1 cellular context compared by ENCODE assay signal in the genomic region with DNA sequence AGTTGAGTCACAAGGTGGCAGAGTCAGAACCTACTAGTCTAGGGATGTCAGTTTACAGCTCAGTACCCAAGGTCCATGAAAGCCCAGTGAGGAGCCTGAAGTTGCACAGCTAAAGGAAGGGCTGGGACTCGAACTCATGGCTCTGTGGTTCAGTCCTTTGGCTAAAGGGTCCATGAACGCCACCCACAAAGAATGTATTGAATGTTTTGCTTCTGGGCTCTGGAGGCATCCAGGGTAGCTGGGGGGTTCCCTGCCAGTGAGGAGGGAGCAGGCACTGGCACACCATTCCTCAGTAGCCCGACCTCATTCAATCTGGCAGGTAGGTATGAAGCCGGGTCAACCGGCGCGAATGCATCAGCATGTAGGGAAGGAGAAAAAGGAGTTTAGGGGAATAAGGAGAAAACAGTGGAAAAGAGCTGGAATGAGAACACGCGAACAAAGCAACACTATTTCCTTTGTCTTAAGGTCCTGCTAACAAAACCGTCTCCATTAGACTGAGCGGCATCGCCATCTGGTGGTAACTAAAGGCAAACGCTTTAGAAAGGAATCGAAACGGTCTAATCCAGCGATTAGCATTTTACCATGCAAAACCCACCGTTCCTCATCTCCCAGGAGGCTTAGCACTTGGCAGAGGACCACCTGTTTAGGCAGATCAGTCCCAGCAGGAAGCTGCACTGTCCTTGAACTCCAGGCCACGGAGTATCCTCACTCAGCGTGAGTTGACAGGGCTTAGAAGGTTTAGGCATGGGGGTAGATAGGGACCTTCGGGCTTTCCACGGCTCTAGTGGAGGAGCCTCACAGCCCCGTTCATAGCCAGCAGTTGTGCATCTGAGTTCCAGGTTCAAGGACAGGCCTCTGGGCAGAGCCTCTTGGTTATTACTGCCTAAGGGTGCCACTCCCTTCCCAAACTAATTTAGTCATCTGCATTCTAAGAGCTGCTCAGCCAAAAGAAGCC.
TF ChIP-seq lines count a peak whose summit lies in the region.

No MANE protein-coding gene starts in this region.

TF ChIP-seq in K562, 482 proteins besides CTCF, POLR2A, EP300 and RAD21 (continued from another document and continues in another):
- TF ChIP-seq, protein P1, sequence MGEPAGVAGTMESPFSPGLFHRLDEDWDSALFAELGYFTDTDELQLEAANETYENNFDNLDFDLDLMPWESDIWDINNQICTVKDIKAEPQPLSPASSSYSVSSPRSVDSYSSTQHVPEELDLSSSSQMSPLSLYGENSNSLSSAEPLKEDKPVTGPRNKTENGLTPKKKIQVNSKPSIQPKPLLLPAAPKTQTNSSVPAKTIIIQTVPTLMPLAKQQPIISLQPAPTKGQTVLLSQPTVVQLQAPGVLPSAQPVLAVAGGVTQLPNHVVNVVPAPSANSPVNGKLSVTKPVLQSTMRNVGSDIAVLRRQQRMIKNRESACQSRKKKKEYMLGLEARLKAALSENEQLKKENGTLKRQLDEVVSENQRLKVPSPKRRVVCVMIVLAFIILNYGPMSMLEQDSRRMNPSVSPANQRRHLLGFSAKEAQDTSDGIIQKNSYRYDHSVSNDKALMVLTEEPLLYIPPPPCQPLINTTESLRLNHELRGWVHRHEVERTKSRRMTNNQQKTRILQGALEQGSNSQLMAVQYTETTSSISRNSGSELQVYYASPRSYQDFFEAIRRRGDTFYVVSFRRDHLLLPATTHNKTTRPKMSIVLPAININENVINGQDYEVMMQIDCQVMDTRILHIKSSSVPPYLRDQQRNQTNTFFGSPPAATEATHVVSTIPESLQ (CRISPR knock-in tag; IDR thresholded peaks at IDR 0.05), result no peak
- TF ChIP-seq ZFP1 (CRISPR knock-in tag; IDR thresholded peaks at IDR 0.05), result no peak
- TF ChIP-seq ELF1 (tag; IDR thresholded peaks at IDR 0.05), result no peak
- peak; percentile 23 for TF ChIP-seq BRD9 (IDR thresholded peaks at IDR 0.05; ENCODE audit: low read depth, partially characterized antibody)
- no peak for TF ChIP-seq PHF8 (IDR thresholded peaks at IDR 0.05; ENCODE audit: borderline replicate concordance, low read length)
- TF ChIP-seq ILF3 (IDR thresholded peaks at IDR 0.05; ENCODE audit: borderline replicate concordance), result no peak
- no peak for TF ChIP-seq ZNF507 (tag; conservative IDR thresholded peaks at IDR 0.05)
- peak; percentile 9; the same call in 1 of the 2 replicates for TF ChIP-seq ZNF24 (IDR thresholded peaks at IDR 0.05)
- no peak for TF ChIP-seq CHCHD3 (CRISPR knock-in tag; IDR thresholded peaks at IDR 0.05)
- no peak for TF ChIP-seq ZKSCAN3 (CRISPR knock-in tag; IDR thresholded peaks at IDR 0.05)
- TF ChIP-seq ZNF699 (CRISPR knock-in tag; IDR thresholded peaks at IDR 0.05; ENCODE audit: insufficient replicate concordance), result no peak
- TF ChIP-seq, protein P2, sequence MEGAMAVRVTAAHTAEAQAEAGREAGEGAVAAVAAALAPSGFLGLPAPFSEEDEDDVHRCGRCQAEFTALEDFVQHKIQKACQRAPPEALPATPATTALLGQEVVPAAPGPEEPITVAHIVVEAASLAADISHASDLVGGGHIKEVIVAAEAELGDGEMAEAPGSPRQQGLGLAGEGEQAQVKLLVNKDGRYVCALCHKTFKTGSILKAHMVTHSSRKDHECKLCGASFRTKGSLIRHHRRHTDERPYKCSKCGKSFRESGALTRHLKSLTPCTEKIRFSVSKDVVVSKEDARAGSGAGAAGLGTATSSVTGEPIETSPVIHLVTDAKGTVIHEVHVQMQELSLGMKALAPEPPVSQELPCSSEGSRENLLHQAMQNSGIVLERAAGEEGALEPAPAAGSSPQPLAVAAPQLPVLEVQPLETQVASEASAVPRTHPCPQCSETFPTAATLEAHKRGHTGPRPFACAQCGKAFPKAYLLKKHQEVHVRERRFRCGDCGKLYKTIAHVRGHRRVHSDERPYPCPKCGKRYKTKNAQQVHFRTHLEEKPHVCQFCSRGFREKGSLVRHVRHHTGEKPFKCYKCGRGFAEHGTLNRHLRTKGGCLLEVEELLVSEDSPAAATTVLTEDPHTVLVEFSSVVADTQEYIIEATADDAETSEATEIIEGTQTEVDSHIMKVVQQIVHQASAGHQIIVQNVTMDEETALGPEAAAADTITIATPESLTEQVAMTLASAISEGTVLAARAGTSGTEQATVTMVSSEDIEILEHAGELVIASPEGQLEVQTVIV (CRISPR knock-in tag; IDR thresholded peaks at IDR 0.05; ENCODE audit: borderline replicate concordance), result no peak
- TF ChIP-seq CBFA2T2 (conservative IDR thresholded peaks at IDR 0.05), result no peak
- no peak for TF ChIP-seq CREM (IDR thresholded peaks at IDR 0.05; ENCODE audit: low read depth)
- TF ChIP-seq CXXC5 (CRISPR knock-in tag; IDR thresholded peaks at IDR 0.05), result peak; percentile 47; the same call in 1 of the 2 replicates
- TF ChIP-seq ZFPM2 (CRISPR knock-in tag; IDR thresholded peaks at IDR 0.05), result no peak
- peak; percentile 65; the same call in 1 of the 2 replicates for TF ChIP-seq KLF6 (CRISPR knock-in tag; IDR thresholded peaks at IDR 0.05; ENCODE audit: borderline replicate concordance)
- TF ChIP-seq, protein P3, sequence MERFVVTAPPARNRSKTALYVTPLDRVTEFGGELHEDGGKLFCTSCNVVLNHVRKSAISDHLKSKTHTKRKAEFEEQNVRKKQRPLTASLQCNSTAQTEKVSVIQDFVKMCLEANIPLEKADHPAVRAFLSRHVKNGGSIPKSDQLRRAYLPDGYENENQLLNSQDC (CRISPR knock-in tag; IDR thresholded peaks at IDR 0.05), result no peak
- peak; percentile 38; the same call in 1 of the 2 replicates for TF ChIP-seq ZEB2 (IDR thresholded peaks at IDR 0.05)
- no peak for TF ChIP-seq ZNF551 (CRISPR knock-in tag; IDR thresholded peaks at IDR 0.05)
- TF ChIP-seq RUNX1 (IDR thresholded peaks at IDR 0.05; ENCODE audit: low read depth), result no peak
- TF ChIP-seq, protein P4, sequence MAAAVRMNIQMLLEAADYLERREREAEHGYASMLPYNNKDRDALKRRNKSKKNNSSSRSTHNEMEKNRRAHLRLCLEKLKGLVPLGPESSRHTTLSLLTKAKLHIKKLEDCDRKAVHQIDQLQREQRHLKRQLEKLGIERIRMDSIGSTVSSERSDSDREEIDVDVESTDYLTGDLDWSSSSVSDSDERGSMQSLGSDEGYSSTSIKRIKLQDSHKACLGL (CRISPR knock-in tag; IDR thresholded peaks at IDR 0.05; ENCODE audit: borderline replicate concordance, poor library complexity, severe bottlenecking), result no peak
- no peak for TF ChIP-seq ZFX (CRISPR knock-in tag; IDR thresholded peaks at IDR 0.05)
- TF ChIP-seq MED1 (CRISPR knock-in tag; IDR thresholded peaks at IDR 0.05; ENCODE audit: borderline replicate concordance), result no peak
- no peak for TF ChIP-seq NCOA4 (IDR thresholded peaks at IDR 0.05; ENCODE audit: partially characterized antibody)
- TF ChIP-seq, protein P5, sequence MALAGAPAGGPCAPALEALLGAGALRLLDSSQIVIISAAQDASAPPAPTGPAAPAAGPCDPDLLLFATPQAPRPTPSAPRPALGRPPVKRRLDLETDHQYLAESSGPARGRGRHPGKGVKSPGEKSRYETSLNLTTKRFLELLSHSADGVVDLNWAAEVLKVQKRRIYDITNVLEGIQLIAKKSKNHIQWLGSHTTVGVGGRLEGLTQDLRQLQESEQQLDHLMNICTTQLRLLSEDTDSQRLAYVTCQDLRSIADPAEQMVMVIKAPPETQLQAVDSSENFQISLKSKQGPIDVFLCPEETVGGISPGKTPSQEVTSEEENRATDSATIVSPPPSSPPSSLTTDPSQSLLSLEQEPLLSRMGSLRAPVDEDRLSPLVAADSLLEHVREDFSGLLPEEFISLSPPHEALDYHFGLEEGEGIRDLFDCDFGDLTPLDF (CRISPR knock-in tag; IDR thresholded peaks at IDR 0.05), result no peak
- TF ChIP-seq, protein P6, sequence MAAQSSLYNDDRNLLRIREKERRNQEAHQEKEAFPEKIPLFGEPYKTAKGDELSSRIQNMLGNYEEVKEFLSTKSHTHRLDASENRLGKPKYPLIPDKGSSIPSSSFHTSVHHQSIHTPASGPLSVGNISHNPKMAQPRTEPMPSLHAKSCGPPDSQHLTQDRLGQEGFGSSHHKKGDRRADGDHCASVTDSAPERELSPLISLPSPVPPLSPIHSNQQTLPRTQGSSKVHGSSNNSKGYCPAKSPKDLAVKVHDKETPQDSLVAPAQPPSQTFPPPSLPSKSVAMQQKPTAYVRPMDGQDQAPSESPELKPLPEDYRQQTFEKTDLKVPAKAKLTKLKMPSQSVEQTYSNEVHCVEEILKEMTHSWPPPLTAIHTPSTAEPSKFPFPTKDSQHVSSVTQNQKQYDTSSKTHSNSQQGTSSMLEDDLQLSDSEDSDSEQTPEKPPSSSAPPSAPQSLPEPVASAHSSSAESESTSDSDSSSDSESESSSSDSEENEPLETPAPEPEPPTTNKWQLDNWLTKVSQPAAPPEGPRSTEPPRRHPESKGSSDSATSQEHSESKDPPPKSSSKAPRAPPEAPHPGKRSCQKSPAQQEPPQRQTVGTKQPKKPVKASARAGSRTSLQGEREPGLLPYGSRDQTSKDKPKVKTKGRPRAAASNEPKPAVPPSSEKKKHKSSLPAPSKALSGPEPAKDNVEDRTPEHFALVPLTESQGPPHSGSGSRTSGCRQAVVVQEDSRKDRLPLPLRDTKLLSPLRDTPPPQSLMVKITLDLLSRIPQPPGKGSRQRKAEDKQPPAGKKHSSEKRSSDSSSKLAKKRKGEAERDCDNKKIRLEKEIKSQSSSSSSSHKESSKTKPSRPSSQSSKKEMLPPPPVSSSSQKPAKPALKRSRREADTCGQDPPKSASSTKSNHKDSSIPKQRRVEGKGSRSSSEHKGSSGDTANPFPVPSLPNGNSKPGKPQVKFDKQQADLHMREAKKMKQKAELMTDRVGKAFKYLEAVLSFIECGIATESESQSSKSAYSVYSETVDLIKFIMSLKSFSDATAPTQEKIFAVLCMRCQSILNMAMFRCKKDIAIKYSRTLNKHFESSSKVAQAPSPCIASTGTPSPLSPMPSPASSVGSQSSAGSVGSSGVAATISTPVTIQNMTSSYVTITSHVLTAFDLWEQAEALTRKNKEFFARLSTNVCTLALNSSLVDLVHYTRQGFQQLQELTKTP (IDR thresholded peaks at IDR 0.05; ENCODE audit: low read depth in 1 of 2, partially characterized antibody in 2 of 2), result peak in 1 of 2 experiments; percentile 48
- TF ChIP-seq NEUROD1 (IDR thresholded peaks at IDR 0.05; ENCODE audit: borderline replicate concordance, low read depth, low read length, partially characterized antibody), result no peak
- TF ChIP-seq CEBPB (tag; IDR thresholded peaks at IDR 0.05), result no peak
- no peak for TF ChIP-seq WHSC1 (IDR thresholded peaks at IDR 0.05; ENCODE audit: low read length)
- no peak for TF ChIP-seq TRIM28 (IDR thresholded peaks at IDR 0.05)
- TF ChIP-seq, protein P7, sequence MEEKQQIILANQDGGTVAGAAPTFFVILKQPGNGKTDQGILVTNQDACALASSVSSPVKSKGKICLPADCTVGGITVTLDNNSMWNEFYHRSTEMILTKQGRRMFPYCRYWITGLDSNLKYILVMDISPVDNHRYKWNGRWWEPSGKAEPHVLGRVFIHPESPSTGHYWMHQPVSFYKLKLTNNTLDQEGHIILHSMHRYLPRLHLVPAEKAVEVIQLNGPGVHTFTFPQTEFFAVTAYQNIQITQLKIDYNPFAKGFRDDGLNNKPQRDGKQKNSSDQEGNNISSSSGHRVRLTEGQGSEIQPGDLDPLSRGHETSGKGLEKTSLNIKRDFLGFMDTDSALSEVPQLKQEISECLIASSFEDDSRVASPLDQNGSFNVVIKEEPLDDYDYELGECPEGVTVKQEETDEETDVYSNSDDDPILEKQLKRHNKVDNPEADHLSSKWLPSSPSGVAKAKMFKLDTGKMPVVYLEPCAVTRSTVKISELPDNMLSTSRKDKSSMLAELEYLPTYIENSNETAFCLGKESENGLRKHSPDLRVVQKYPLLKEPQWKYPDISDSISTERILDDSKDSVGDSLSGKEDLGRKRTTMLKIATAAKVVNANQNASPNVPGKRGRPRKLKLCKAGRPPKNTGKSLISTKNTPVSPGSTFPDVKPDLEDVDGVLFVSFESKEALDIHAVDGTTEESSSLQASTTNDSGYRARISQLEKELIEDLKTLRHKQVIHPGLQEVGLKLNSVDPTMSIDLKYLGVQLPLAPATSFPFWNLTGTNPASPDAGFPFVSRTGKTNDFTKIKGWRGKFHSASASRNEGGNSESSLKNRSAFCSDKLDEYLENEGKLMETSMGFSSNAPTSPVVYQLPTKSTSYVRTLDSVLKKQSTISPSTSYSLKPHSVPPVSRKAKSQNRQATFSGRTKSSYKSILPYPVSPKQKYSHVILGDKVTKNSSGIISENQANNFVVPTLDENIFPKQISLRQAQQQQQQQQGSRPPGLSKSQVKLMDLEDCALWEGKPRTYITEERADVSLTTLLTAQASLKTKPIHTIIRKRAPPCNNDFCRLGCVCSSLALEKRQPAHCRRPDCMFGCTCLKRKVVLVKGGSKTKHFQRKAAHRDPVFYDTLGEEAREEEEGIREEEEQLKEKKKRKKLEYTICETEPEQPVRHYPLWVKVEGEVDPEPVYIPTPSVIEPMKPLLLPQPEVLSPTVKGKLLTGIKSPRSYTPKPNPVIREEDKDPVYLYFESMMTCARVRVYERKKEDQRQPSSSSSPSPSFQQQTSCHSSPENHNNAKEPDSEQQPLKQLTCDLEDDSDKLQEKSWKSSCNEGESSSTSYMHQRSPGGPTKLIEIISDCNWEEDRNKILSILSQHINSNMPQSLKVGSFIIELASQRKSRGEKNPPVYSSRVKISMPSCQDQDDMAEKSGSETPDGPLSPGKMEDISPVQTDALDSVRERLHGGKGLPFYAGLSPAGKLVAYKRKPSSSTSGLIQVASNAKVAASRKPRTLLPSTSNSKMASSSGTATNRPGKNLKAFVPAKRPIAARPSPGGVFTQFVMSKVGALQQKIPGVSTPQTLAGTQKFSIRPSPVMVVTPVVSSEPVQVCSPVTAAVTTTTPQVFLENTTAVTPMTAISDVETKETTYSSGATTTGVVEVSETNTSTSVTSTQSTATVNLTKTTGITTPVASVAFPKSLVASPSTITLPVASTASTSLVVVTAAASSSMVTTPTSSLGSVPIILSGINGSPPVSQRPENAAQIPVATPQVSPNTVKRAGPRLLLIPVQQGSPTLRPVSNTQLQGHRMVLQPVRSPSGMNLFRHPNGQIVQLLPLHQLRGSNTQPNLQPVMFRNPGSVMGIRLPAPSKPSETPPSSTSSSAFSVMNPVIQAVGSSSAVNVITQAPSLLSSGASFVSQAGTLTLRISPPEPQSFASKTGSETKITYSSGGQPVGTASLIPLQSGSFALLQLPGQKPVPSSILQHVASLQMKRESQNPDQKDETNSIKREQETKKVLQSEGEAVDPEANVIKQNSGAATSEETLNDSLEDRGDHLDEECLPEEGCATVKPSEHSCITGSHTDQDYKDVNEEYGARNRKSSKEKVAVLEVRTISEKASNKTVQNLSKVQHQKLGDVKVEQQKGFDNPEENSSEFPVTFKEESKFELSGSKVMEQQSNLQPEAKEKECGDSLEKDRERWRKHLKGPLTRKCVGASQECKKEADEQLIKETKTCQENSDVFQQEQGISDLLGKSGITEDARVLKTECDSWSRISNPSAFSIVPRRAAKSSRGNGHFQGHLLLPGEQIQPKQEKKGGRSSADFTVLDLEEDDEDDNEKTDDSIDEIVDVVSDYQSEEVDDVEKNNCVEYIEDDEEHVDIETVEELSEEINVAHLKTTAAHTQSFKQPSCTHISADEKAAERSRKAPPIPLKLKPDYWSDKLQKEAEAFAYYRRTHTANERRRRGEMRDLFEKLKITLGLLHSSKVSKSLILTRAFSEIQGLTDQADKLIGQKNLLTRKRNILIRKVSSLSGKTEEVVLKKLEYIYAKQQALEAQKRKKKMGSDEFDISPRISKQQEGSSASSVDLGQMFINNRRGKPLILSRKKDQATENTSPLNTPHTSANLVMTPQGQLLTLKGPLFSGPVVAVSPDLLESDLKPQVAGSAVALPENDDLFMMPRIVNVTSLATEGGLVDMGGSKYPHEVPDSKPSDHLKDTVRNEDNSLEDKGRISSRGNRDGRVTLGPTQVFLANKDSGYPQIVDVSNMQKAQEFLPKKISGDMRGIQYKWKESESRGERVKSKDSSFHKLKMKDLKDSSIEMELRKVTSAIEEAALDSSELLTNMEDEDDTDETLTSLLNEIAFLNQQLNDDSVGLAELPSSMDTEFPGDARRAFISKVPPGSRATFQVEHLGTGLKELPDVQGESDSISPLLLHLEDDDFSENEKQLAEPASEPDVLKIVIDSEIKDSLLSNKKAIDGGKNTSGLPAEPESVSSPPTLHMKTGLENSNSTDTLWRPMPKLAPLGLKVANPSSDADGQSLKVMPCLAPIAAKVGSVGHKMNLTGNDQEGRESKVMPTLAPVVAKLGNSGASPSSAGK (IDR thresholded peaks at IDR 0.05), result no peak
- TF ChIP-seq HDAC1 (IDR thresholded peaks at IDR 0.05), result no peak
- TF ChIP-seq PCBP1 (IDR thresholded peaks at IDR 0.05; ENCODE audit: low read depth, low read length, poor library complexity, severe bottlenecking), result no peak
